ENCODE assay signal across 1 cellular context in the genomic region with DNA sequence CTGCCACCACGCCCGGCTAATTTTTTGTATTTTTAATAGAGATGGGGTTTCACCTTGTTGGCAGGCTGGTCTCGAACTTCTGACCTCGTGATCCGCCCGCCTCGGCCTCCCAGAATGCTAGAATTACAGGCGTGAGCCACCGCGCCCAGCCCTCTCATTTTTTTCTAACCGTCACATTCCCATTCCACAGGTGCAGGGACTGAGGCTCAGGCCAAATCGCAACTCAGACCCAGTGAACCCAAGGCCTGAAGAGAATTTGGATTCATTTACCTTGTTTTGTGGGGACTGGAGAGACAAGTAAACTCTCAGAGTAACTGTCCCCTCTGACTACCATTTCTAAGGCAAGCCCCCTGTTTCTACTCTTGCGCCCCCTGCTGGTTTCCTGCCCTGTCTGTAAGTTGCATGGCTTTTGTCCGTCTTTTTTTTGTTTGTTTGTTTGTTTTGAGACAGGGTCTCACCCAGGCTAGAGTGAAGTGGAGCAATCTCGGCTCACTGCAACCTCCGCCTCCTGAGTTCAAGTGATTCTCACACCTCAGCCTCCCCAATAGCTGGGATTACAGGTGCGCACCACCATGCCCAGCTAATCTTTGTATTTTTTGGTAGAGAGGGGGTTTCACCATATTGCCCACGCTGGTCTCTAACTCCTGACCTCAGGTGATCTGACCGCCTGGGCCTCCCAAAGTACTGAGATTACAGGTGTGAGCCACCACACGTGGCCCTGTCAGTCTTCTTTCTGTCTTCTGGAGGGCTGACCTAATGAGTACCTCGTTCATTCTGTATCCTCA.
TF ChIP-seq lines count a peak whose summit lies in the region.

No MANE protein-coding gene starts in this region.

TF ChIP-seq in GM23338, 12 proteins besides CTCF, POLR2A, EP300 and RAD21 (continued from another document):
- TF ChIP-seq, protein P1, sequence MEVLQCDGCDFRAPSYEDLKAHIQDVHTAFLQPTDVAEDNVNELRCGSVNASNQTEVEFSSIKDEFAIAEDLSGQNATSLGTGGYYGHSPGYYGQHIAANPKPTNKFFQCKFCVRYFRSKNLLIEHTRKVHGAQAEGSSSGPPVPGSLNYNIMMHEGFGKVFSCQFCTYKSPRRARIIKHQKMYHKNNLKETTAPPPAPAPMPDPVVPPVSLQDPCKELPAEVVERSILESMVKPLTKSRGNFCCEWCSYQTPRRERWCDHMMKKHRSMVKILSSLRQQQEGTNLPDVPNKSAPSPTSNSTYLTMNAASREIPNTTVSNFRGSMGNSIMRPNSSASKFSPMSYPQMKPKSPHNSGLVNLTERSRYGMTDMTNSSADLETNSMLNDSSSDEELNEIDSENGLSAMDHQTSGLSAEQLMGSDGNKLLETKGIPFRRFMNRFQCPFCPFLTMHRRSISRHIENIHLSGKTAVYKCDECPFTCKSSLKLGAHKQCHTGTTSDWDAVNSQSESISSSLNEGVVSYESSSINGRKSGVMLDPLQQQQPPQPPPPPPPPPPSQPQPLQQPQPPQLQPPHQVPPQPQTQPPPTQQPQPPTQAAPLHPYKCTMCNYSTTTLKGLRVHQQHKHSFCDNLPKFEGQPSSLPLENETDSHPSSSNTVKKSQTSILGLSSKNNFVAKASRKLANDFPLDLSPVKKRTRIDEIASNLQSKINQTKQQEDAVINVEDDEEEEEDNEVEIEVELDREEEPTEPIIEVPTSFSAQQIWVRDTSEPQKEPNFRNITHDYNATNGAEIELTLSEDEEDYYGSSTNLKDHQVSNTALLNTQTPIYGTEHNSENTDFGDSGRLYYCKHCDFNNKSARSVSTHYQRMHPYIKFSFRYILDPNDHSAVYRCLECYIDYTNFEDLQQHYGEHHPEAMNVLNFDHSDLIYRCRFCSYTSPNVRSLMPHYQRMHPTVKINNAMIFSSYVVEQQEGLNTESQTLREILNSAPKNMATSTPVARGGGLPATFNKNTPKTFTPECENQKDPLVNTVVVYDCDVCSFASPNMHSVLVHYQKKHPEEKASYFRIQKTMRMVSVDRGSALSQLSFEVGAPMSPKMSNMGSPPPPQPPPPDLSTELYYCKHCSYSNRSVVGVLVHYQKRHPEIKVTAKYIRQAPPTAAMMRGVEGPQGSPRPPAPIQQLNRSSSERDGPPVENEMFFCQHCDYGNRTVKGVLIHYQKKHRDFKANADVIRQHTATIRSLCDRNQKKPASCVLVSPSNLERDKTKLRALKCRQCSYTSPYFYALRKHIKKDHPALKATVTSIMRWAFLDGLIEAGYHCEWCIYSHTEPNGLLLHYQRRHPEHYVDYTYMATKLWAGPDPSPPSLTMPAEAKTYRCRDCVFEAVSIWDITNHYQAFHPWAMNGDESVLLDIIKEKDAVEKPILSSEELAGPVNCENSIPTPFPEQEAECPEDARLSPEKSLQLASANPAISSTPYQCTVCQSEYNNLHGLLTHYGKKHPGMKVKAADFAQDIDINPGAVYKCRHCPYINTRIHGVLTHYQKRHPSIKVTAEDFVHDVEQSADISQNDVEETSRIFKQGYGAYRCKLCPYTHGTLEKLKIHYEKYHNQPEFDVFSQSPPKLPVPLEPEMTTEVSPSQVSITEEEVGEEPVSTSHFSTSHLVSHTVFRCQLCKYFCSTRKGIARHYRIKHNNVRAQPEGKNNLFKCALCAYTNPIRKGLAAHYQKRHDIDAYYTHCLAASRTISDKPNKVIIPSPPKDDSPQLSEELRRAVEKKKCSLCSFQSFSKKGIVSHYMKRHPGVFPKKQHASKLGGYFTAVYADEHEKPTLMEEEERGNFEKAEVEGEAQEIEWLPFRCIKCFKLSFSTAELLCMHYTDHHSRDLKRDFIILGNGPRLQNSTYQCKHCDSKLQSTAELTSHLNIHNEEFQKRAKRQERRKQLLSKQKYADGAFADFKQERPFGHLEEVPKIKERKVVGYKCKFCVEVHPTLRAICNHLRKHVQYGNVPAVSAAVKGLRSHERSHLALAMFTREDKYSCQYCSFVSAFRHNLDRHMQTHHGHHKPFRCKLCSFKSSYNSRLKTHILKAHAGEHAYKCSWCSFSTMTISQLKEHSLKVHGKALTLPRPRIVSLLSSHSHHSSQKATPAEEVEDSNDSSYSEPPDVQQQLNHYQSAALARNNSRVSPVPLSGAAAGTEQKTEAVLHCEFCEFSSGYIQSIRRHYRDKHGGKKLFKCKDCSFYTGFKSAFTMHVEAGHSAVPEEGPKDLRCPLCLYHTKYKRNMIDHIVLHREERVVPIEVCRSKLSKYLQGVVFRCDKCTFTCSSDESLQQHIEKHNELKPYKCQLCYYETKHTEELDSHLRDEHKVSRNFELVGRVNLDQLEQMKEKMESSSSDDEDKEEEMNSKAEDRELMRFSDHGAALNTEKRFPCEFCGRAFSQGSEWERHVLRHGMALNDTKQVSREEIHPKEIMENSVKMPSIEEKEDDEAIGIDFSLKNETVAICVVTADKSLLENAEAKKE (CRISPR knock-in tag; IDR thresholded peaks at IDR 0.05), result no peak
